ENCODE assay signal across 23 cellular contexts in genomic region chr5:4570047-4571015, GRCh38.
A peak's percentile ranks its signal among the peaks of the same experiment; 100 is the strongest.
DNase-seq lines count a peak whose midpoint lies in the region; ATAC-seq, FAIRE-seq and TF ChIP-seq lines count a peak whose summit lies in the region.
"Had no signal": no experiment of that assay in that cellular context is flagged by ENCODE, and none has a peak within 500 bp of the region (broad histone marks: within the 10 kb centered on the region; RNA-seq: fewer than 3 reads in every experiment).

No MANE protein-coding gene starts in this region.

- peak; percentile 52 for DNase-seq in astrocyte (ENCODE audit: low read depth)
- peak; percentile 87 for DNase-seq in islet precursor cell
- no peak for DNase-seq in smooth muscle cell (lab: John Stamatoyannopoulos, UW; ENCODE audit: unreplicated experiment)
- no peak for DNase-seq in NCI-H1105 treated with DMSO at 0.1 percent for 48 hours (lab: John Stamatoyannopoulos, UW)
- DNase-seq in erythroblast (lab: John Stamatoyannopoulos, UW): no peak
- DNase-seq: aorta; CD8-positive, alpha-beta memory T cell; NCI-H1436; NCI-H510A treated with DMSO at 0.1 percent for 48 hours; SK-N-SH; small intestine; T-helper 9 cell had no signal

- no peaks in the 10 kb centered on the region for H3K36me3 Mint-ChIP-seq in astrocyte (ENCODE audit: low read depth, unreplicated experiment)
- H3K36me3 Mint-ChIP-seq: CD8-positive, alpha-beta memory T cell; stimulated activated memory B cell treated with anti-CD40 and anti-IgM and Interleukin-4, amounts not matched to agents 10 μg/mL and 1 μg/mL and 100 μg/mL, for 72 hours had no signal

- no peak for TF ChIP-seq POLR2A in erythroblast (IDR thresholded peaks at IDR 0.05; ENCODE audit: low read length)

- H3K4me3 ChIP-seq in HUES6 (ENCODE audit: low read depth, low read length) (no peak overlapping the region), astrocyte (ENCODE audit: insufficient read depth, low read depth, low read length) (no peak overlapping the region), smooth muscle cell (no peak overlapping the region)
- H3K4me3 ChIP-seq: esophagus muscularis mucosa, suprapubic skin, vagina had no signal

- no peaks in the 10 kb centered on the region for H3K27me3 ChIP-seq in HUES6 (ENCODE audit: control insufficient read depth, insufficient read depth, low read length)
- H3K27me3 ChIP-seq in astrocyte (ENCODE audit: insufficient read depth, low read length): no peaks in the 10 kb centered on the region
- H3K27me3 ChIP-seq in smooth muscle cell (ENCODE audit: low read depth): no peaks in the 10 kb centered on the region
- H3K27me3 ChIP-seq: esophagus muscularis mucosa, suprapubic skin, vagina had no signal

- no peaks in the 10 kb centered on the region for H3K79me2 ChIP-seq in astrocyte (ENCODE audit: insufficient read depth, low read length)
- no peaks in the 10 kb centered on the region for H3K79me2 ChIP-seq in smooth muscle cell (ENCODE audit: low read depth)

- H3K27ac ChIP-seq in HUES6 (ENCODE audit: low read depth, low read length): peak overlapping the region; percentile 31; the same call in 1 of the 2 replicates
- H3K27ac ChIP-seq in astrocyte (ENCODE audit: low read depth, low read length): no peak overlapping the region
- H3K27ac ChIP-seq in smooth muscle cell (ENCODE audit: low read depth): peak overlapping the region; percentile 70
- H3K27ac ChIP-seq: esophagus muscularis mucosa, suprapubic skin, vagina had no signal

- no peak overlapping the region for H3K4me3 Mint-ChIP-seq in astrocyte (ENCODE audit: unreplicated experiment)
- H3K4me3 Mint-ChIP-seq: activated T-helper 17 cell treated with anti-CD3 and anti-CD28 coated beads, Interleukin-2, amount 50 U/mL, for 72 hours; CD8-positive, alpha-beta memory T cell; nephron; stimulated activated memory B cell treated with anti-CD40 and anti-IgM and Interleukin-4, amounts not matched to agents 10 μg/mL and 1 μg/mL and 100 μg/mL, for 72 hours had no signal

- H3K9me3 ChIP-seq in HUES6 (ENCODE audit: control insufficient read depth, insufficient read depth, low read depth, low read length) (peaks cover 7% of the 10 kb centered on the region; the same call in 1 of the 2 replicates), astrocyte (ENCODE audit: insufficient read depth, low read depth, low read length) (no peaks in the 10 kb centered on the region), smooth muscle cell (replicated peaks; ENCODE audit: low read depth) (no peaks in the 10 kb centered on the region)
- H3K9me3 ChIP-seq: SK-N-SH, suprapubic skin, vagina had no signal

- H3K4me2 ChIP-seq in astrocyte (ENCODE audit: low read length) (peak overlapping the region; percentile 29), smooth muscle cell (no peak overlapping the region)
- H3K4me2 ChIP-seq: SK-N-SH had no signal

- no peaks in the 10 kb centered on the region for H3K9me3 Mint-ChIP-seq in astrocyte (ENCODE audit: unreplicated experiment)

- FAIRE-seq in astrocyte (lab: Jason Lieb, UNC): peak; percentile 13
- FAIRE-seq: GM12891 had no signal

- no peaks in the 10 kb centered on the region for H3F3A ChIP-seq in smooth muscle cell (ENCODE audit: low read depth)

- peaks cover 17% of the 10 kb centered on the region for H3K4me1 Mint-ChIP-seq in astrocyte (ENCODE audit: low read depth, unreplicated experiment)
- H3K4me1 Mint-ChIP-seq: activated T-helper 17 cell treated with anti-CD3 and anti-CD28 coated beads, Interleukin-2, amount 50 U/mL, for 72 hours; CD8-positive, alpha-beta memory T cell; nephron; stimulated activated memory B cell treated with anti-CD40 and anti-IgM and Interleukin-4, amounts not matched to agents 10 μg/mL and 1 μg/mL and 100 μg/mL, for 72 hours had no signal

- H3K36me3 ChIP-seq in HUES6 (ENCODE audit: control insufficient read depth, insufficient read depth, low read length) (no peaks in the 10 kb centered on the region), astrocyte (ENCODE audit: insufficient read depth, low read length) (no peaks in the 10 kb centered on the region), smooth muscle cell (ENCODE audit: low read depth) (no peaks in the 10 kb centered on the region)
- H3K36me3 ChIP-seq: esophagus muscularis mucosa, suprapubic skin, vagina had no signal

- ATAC-seq in HG02970 (IDR thresholded peaks at IDR 0.05; ENCODE audit: low FRiP score, unreplicated experiment): no peak
- ATAC-seq: activated naive CD4-positive, alpha-beta T cell treated with anti-CD3 and anti-CD28 coated beads, Interleukin-2, amount 50 U/mL, for 72 hours; activated T-helper 17 cell treated with anti-CD3 and anti-CD28 coated beads, Interleukin-2, amount 50 U/mL, for 72 hours; Panc1; stimulated activated memory B cell treated with anti-CD40 and anti-IgM and Interleukin-4, amounts not matched to agents 10 μg/mL and 1 μg/mL and 100 μg/mL, for 72 hours had no signal

- no peaks in the 10 kb centered on the region for H3K27me3 Mint-ChIP-seq in astrocyte (ENCODE audit: low read depth, unreplicated experiment)
- H3K27me3 Mint-ChIP-seq: activated T-helper 17 cell treated with anti-CD3 and anti-CD28 coated beads, Interleukin-2, amount 50 U/mL, for 72 hours; CD8-positive, alpha-beta memory T cell; stimulated activated memory B cell treated with anti-CD40 and anti-IgM and Interleukin-4, amounts not matched to agents 10 μg/mL and 1 μg/mL and 100 μg/mL, for 72 hours had no signal

- 76% methylated on average over 5 of the region's 5 CpGs for WGBS in smooth muscle cell (ENCODE audit: low lambda C conversion rate)

- no peak for TF ChIP-seq CTCF in astrocyte (IDR thresholded peaks at IDR 0.05; ENCODE audit: insufficient read depth, low read depth, low read length)
- no peak for TF ChIP-seq CTCF in smooth muscle cell (IDR thresholded peaks at IDR 0.05; ENCODE audit: borderline replicate concordance, insufficient read depth, poor library complexity, severe bottlenecking)

- peak overlapping the region; percentile 41 for H3K27ac Mint-ChIP-seq in astrocyte (ENCODE audit: unreplicated experiment)
- H3K27ac Mint-ChIP-seq: activated naive CD4-positive, alpha-beta T cell treated with anti-CD3 and anti-CD28 coated beads, Interleukin-2, amount 50 U/mL, for 72 hours; activated T-helper 17 cell treated with anti-CD3 and anti-CD28 coated beads, Interleukin-2, amount 50 U/mL, for 72 hours; CD8-positive, alpha-beta memory T cell; nephron; stimulated activated memory B cell treated with anti-CD40 and anti-IgM and Interleukin-4, amounts not matched to agents 10 μg/mL and 1 μg/mL and 100 μg/mL, for 72 hours had no signal

- H4K20me1 ChIP-seq in astrocyte (ENCODE audit: insufficient read depth, low read length): no peaks in the 10 kb centered on the region
- no peaks in the 10 kb centered on the region for H4K20me1 ChIP-seq in smooth muscle cell (ENCODE audit: low read depth)

- H3K4me1 ChIP-seq in HUES6 (ENCODE audit: control insufficient read depth, insufficient read depth, low read length) (peaks cover 19% of the 10 kb centered on the region), astrocyte (ENCODE audit: insufficient read depth, low read length) (peaks cover 7% of the 10 kb centered on the region), smooth muscle cell (ENCODE audit: low read depth) (peaks cover 4% of the 10 kb centered on the region)
- H3K4me1 ChIP-seq: esophagus muscularis mucosa, suprapubic skin, vagina had no signal

- H3K9ac ChIP-seq in HUES6 (ENCODE audit: low read length) (no peak overlapping the region), astrocyte (ENCODE audit: low read length) (peak overlapping the region; percentile 40), smooth muscle cell (ENCODE audit: low read depth) (no peak overlapping the region)
- H3K9ac ChIP-seq: SK-N-SH had no signal

- H2AFZ ChIP-seq in astrocyte (ENCODE audit: low read depth, low read length) (no peak overlapping the region), smooth muscle cell (ENCODE audit: low read depth) (no peak overlapping the region)

Comparison
In these comparisons a context has a peak if more than half of its experiments do, and no peak if none do; other contexts are left out.
1. DNase-seq: peak in astrocyte (single experiment) and islet precursor cell (single experiment); none in smooth muscle cell (single experiment), NCI-H1105 treated with DMSO at 0.1 percent for 48 hours (single experiment) and erythroblast (0 of 2).